Comparison of ENCODE assay signal across 23 cellular contexts in genomic region chr7:20906791-20907190, GRCh38.
"Had no signal": no experiment of that assay in that cellular context is flagged by ENCODE, and none has a peak within 500 bp of the region (broad histone marks: within the 10 kb centered on the region; RNA-seq: fewer than 3 reads in every experiment).

No MANE protein-coding gene starts in this region.

- H3K4me1 Mint-ChIP-seq: activated B cell treated with CpG ODN at 0.5 μM for 24 hours; activated naive CD8-positive, alpha-beta T cell treated with anti-CD3 and anti-CD28 coated beads for 36 hours; brain; natural killer cell; T-helper 17 cell had no signal

- H3K9me3 Mint-ChIP-seq: activated naive CD4-positive, alpha-beta T cell treated with anti-CD3 and anti-CD28 coated beads for 36 hours; activated naive CD8-positive, alpha-beta T cell treated with anti-CD3 and anti-CD28 coated beads for 36 hours had no signal

- H3K4me3 Mint-ChIP-seq: activated B cell treated with CpG ODN at 0.5 μM for 24 hours; activated naive CD4-positive, alpha-beta T cell treated with anti-CD3 and anti-CD28 coated beads for 36 hours; activated naive CD8-positive, alpha-beta T cell treated with anti-CD3 and anti-CD28 coated beads for 36 hours; brain; natural killer cell; T-helper 17 cell had no signal

- H3K36me3 Mint-ChIP-seq: activated naive CD8-positive, alpha-beta T cell treated with anti-CD3 and anti-CD28 coated beads for 36 hours; brain; natural killer cell had no signal

- H3K27me3 Mint-ChIP-seq: activated B cell treated with CpG ODN at 0.5 μM for 24 hours; activated naive CD8-positive, alpha-beta T cell treated with anti-CD3 and anti-CD28 coated beads for 36 hours; T-helper 17 cell had no signal

- DNase-seq: activated B cell treated with CpG ODN at 0.5 μM for 24 hours; activated CD4-positive, alpha-beta T cell treated with anti-CD3 and anti-CD28 coated beads, Interleukin-2, amount 50 U/mL, for 1 hour; activated effector memory CD4-positive, alpha-beta T cell treated with anti-CD3 and anti-CD28 coated beads, Interleukin-2, amount 50 U/mL, for 16 hours; activated naive CD4-positive, alpha-beta T cell treated with anti-CD3 and anti-CD28 coated beads for 36 hours; activated naive CD8-positive, alpha-beta T cell treated with anti-CD3 and anti-CD28 coated beads for 36 hours; adrenal gland; aorta; dorsolateral prefrontal cortex; effector memory CD4-positive, alpha-beta T cell; gastrocnemius medialis; glutamatergic neuron; left lung; lower lobe of right lung; mesenchymal stem cell; natural killer cell; stimulated activated CD4-positive, alpha-beta T cell treated with anti-CD3 and anti-CD28 coated beads, Interleukin-15, amount 100 ng/mL, for 24 hours; stimulated activated CD4-positive, alpha-beta T cell treated with anti-CD3 and anti-CD28 coated beads, Interleukin-2, amount 100 ng/mL, for 24 hours; stimulated activated naive CD4-positive, alpha-beta T cell treated with Interleukin-2 at 50 U/mL for 16 hours; T-helper 17 cell had no signal

- H3K4me3 ChIP-seq: adrenal gland, coronary artery, dorsolateral prefrontal cortex, gastrocnemius medialis, left lung, lower lobe of right lung, right atrium auricular region, tibial nerve had no signal

- ATAC-seq: gastrocnemius medialis, left lung, lower lobe of right lung, natural killer cell, T-helper 17 cell had no signal

- H3K27ac Mint-ChIP-seq: activated B cell treated with CpG ODN at 0.5 μM for 24 hours; activated naive CD4-positive, alpha-beta T cell treated with anti-CD3 and anti-CD28 coated beads for 36 hours; activated naive CD8-positive, alpha-beta T cell treated with anti-CD3 and anti-CD28 coated beads for 36 hours; brain; natural killer cell; T-helper 17 cell had no signal
